ENCODE assay signal across 21 cellular contexts in the genomic region with DNA sequence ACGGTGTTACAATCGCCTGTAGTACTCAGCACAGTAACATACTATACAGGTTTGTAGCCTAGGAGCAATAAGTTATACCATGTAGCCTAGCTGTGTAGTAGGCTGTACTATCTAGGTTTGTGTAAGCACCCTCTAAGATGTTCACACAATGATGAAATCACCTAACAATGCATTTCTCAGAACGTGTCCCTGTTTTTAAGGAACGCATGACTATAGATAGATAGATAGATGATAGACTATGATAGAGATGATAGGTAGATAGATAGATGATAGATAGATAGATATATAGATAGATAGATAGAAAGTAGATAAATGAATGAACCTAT.
DNase-seq lines count a peak whose midpoint lies in the region; ATAC-seq and TF ChIP-seq lines count a peak whose summit lies in the region.
"Had no signal": no experiment of that assay in that cellular context is flagged by ENCODE, and none has a peak within 500 bp of the region (broad histone marks: within the 10 kb centered on the region; RNA-seq: fewer than 3 reads in every experiment).

No MANE protein-coding gene starts in this region.

- H3K9ac ChIP-seq in IMR-90 (ENCODE audit: low read depth, low read length) = no peak overlapping the region
- H3K9ac ChIP-seq: BLaER1 had no signal

- H2AFZ ChIP-seq in ACC112 (ENCODE audit: low read length, unreplicated experiment) = no peak overlapping the region
- no peak overlapping the region for H2AFZ ChIP-seq in IMR-90 (replicated peaks; ENCODE audit: low read length, poor library complexity)

- DNase-seq in IMR-90 (no peak), epithelial cell of prostate (ENCODE audit: low read depth, low spot score) (no peak), upper lobe of right lung (no peak), natural killer cell (no peak), NCI-H1105 (lab: John Stamatoyannopoulos, UW) (no peak)
- DNase-seq: CD4-positive, CD25-positive, alpha-beta regulatory T cell; DMS153; DND-41; Kasumi-1; NCI-H1092 treated with DMSO at 0.1 percent for 48 hours; NCI-H1436 treated with DMSO at 0.1 percent for 48 hours; NCI-H187 treated with DMSO at 0.1 percent for 48 hours; NCI-H446; NCI-H524 treated with DMSO at 0.1 percent for 48 hours; NCI-H774 had no signal

- no peaks in the 10 kb centered on the region for H3K36me3 ChIP-seq in ACC112 (ENCODE audit: insufficient read depth, low read length)
- no peaks in the 10 kb centered on the region for H3K36me3 ChIP-seq in IMR-90 (ENCODE audit: control insufficient read depth, insufficient read depth, low read length)
- H3K36me3 ChIP-seq in upper lobe of right lung = no peaks in the 10 kb centered on the region
- H3K36me3 ChIP-seq: BLaER1 had no signal

- H3K36me3 Mint-ChIP-seq in activated T-helper 17 cell treated with anti-CD3 and anti-CD28 coated beads, Interleukin-2, amount 50 U/mL, for 72 hours (ENCODE audit: low read depth) = no peaks in the 10 kb centered on the region
- H3K36me3 Mint-ChIP-seq in natural killer cell = no peaks in the 10 kb centered on the region

- POLR2A ChIA-PET in IMR-90 (lab: Charles Lee; ENCODE audit: unreplicated experiment) = no interaction called here

- ATAC-seq in IMR-90 (ENCODE audit: low read depth) (peak; percentile 71), upper lobe of right lung (no peak), natural killer cell (no peak), HG03460 (IDR thresholded peaks at IDR 0.05; ENCODE audit: unreplicated experiment) (no peak)
- peak; percentile 6 for ATAC-seq in activated T-helper 17 cell treated with anti-CD3 and anti-CD28 coated beads, Interleukin-2, amount 50 U/mL, for 72 hours (replicated peaks)
- ATAC-seq: HepG2, K562 had no signal

- no peaks in the 10 kb centered on the region; the same call in 1 of the 2 replicates for H3K9me1 ChIP-seq in IMR-90 (ENCODE audit: insufficient read depth, low read length)

- H3K4me3 Mint-ChIP-seq in activated T-helper 17 cell treated with anti-CD3 and anti-CD28 coated beads, Interleukin-2, amount 50 U/mL, for 72 hours = no peak overlapping the region
- no peak overlapping the region for H3K4me3 Mint-ChIP-seq in natural killer cell
- H3K4me3 Mint-ChIP-seq: CD4-positive, CD25-positive, alpha-beta regulatory T cell had no signal

- peak overlapping the region; percentile 94 for H2BK5ac ChIP-seq in IMR-90 (ENCODE audit: low read depth, low read length, poor library complexity, severe bottlenecking)

- peaks cover 4% of the 10 kb centered on the region for H3K9me3 Mint-ChIP-seq in activated T-helper 17 cell treated with anti-CD3 and anti-CD28 coated beads, Interleukin-2, amount 50 U/mL, for 72 hours
- H3K9me3 Mint-ChIP-seq in natural killer cell = no peaks in the 10 kb centered on the region

- no peak overlapping the region for H2BK15ac ChIP-seq in IMR-90 (ENCODE audit: low read depth, low read length)

- H4K20me1 ChIP-seq in IMR-90 (ENCODE audit: insufficient read depth, low read length) = no peaks in the 10 kb centered on the region; the same call in 1 of the 2 replicates
- H4K20me1 ChIP-seq: BLaER1 had no signal

- WGBS in IMR-90 (ENCODE audit: extremely low coverage in 2 of 2, insufficient read length in 1 of 2), 2 experiments = no CpG with 5 or more reads among the region's 4 CpGs

- H3K14ac ChIP-seq in IMR-90 (replicated peaks; ENCODE audit: low read depth, low read length) = peak overlapping the region; percentile 72; the same call in 1 of the 2 replicates

- no peak overlapping the region for H3K27ac Mint-ChIP-seq in activated T-helper 17 cell treated with anti-CD3 and anti-CD28 coated beads, Interleukin-2, amount 50 U/mL, for 72 hours
- H3K27ac Mint-ChIP-seq in natural killer cell = no peak overlapping the region

- no peaks in the 10 kb centered on the region for H3K79me1 ChIP-seq in IMR-90 (ENCODE audit: low read depth in 1 of 2, low read length in 2 of 2)

- no peaks in the 10 kb centered on the region for H3K27me3 Mint-ChIP-seq in activated T-helper 17 cell treated with anti-CD3 and anti-CD28 coated beads, Interleukin-2, amount 50 U/mL, for 72 hours
- H3K27me3 Mint-ChIP-seq in natural killer cell (ENCODE audit: low read depth in 2 of 2) = peaks cover 0 to 3% of the 10 kb centered on the region in 2 donors
- H3K27me3 Mint-ChIP-seq: CD4-positive, CD25-positive, alpha-beta regulatory T cell had no signal

- H2BK20ac ChIP-seq in IMR-90 (ENCODE audit: low read depth, low read length) = peak overlapping the region; percentile 94

- no peak overlapping the region; the same call in 1 of the 2 replicates for H3K4ac ChIP-seq in IMR-90 (ENCODE audit: low read depth, low read length)

- CTCF ChIA-PET in IMR-90 (lab: Yijun Ruan, JAX) = no interaction called here

- H3K4me1 Mint-ChIP-seq in activated T-helper 17 cell treated with anti-CD3 and anti-CD28 coated beads, Interleukin-2, amount 50 U/mL, for 72 hours = peaks cover 5% of the 10 kb centered on the region
- H3K4me1 Mint-ChIP-seq in natural killer cell = no peaks in the 10 kb centered on the region

- H3K23ac ChIP-seq in IMR-90 (ENCODE audit: low read depth, low read length) = peak overlapping the region; percentile 33; the same call in 1 of the 2 replicates

- H2AK5ac ChIP-seq in IMR-90 (ENCODE audit: low read depth, low read length) = no peak overlapping the region

- no peak for TF ChIP-seq RAD21 in IMR-90 (IDR thresholded peaks at IDR 0.05; ENCODE audit: low read length)

- peak overlapping the region; percentile 56; the same call in 1 of the 2 replicates for H3K4me2 ChIP-seq in IMR-90 (ENCODE audit: low read depth, low read length)
- H3K4me2 ChIP-seq: BLaER1 had no signal

- peak overlapping the region; percentile 54; the same call in 1 of the 2 replicates for H3K56ac ChIP-seq in IMR-90 (ENCODE audit: extremely low read depth, insufficient read depth, low read length)

- H3K27ac ChIP-seq in ACC112 (ENCODE audit: low read depth, low read length) = peak overlapping the region; percentile 23; the same call in 1 of the 2 replicates
- no peak overlapping the region; the same call in 1 of the 2 replicates for H3K27ac ChIP-seq in IMR-90 (ENCODE audit: insufficient read depth, low read length)
- peak overlapping the region; percentile 36 for H3K27ac ChIP-seq in epithelial cell of prostate
- no peak overlapping the region for H3K27ac ChIP-seq in upper lobe of right lung
- H3K27ac ChIP-seq: BLaER1 had no signal

- H3K27me3 ChIP-seq in ACC112 (ENCODE audit: insufficient read depth, low read length) (no peaks in the 10 kb centered on the region), IMR-90 (ENCODE audit: control insufficient read depth, insufficient read depth, low read length) (no peaks in the 10 kb centered on the region), upper lobe of right lung (no peaks in the 10 kb centered on the region)
- H3K27me3 ChIP-seq: BLaER1 had no signal

- no peaks in the 10 kb centered on the region for H3K9me3 ChIP-seq in IMR-90 (ENCODE audit: control insufficient read depth, insufficient read depth, low read length)
- no peaks in the 10 kb centered on the region for H3K9me3 ChIP-seq in upper lobe of right lung
- H3K9me3 ChIP-seq: BLaER1 had no signal

- in situ Hi-C loops in IMR-90 (cut with MboI; ENCODE audit: low sequenced_read_pairs) = no loop called here

- peak overlapping the region; percentile 31; the same call in 1 of the 2 replicates for H3K18ac ChIP-seq in IMR-90 (ENCODE audit: low read depth, low read length)

- no peaks in the 10 kb centered on the region for H3K79me2 ChIP-seq in ACC112 (ENCODE audit: control insufficient read depth, insufficient read depth, low read length, unreplicated experiment)

- BruUV-seq in IMR-90 (replicated peaks; lab: Mats Ljungman, UMichigan) = no TSS peak

- H4K8ac ChIP-seq in IMR-90 (ENCODE audit: low read depth in 2 of 2, low read length in 2 of 2) = peak overlapping the region; percentile 49 to 72; a peak in 3 of 4 replicates

- peak overlapping the region; percentile 95 for H2BK120ac ChIP-seq in IMR-90 (ENCODE audit: low read depth, low read length)

- no peak overlapping the region for H4K5ac ChIP-seq in IMR-90 (ENCODE audit: low read depth, low read length)

- no peak for TF ChIP-seq POLR2A in IMR-90 (IDR thresholded peaks at IDR 0.05; ENCODE audit: low read depth, low read length)

- H3K4me3 ChIP-seq in ACC112 (ENCODE audit: low read depth, low read length) (no peak overlapping the region), IMR-90 (ENCODE audit: insufficient read depth, low read depth, low read length) (no peak overlapping the region), upper lobe of right lung (no peak overlapping the region)
- H3K4me3 ChIP-seq: BLaER1, K562 had no signal

- H2AK9ac ChIP-seq in IMR-90 (replicated peaks; ENCODE audit: low read depth, low read length, poor library complexity) = no peak overlapping the region

- intact Hi-C loops in IMR-90 (cut with micrococcal nuclease) = loop anchor here (1.0 kb wide), 1 partner anchor 108 kb away; no protein-coding TSS in a partner anchor
- intact Hi-C loops in upper lobe of right lung (cut with DNase I) = no loop called here
- intact Hi-C loops in natural killer cell (cut with micrococcal nuclease) = no loop called here

- TF ChIP-seq CTCF in IMR-90 (conservative IDR thresholded peaks at IDR 0.05; ENCODE audit: low read depth, low read length) = no peak
- no peak for TF ChIP-seq CTCF in upper lobe of right lung (IDR thresholded peaks at IDR 0.05)
- TF ChIP-seq CTCF in natural killer cell (IDR thresholded peaks at IDR 0.05) = no peak

- H3K4me1 ChIP-seq in ACC112 (ENCODE audit: control insufficient read depth, insufficient read depth, low read length, unreplicated experiment) (peaks cover 23% of the 10 kb centered on the region), IMR-90 (ENCODE audit: control insufficient read depth, insufficient read depth, low read length) (peaks cover 8% of the 10 kb centered on the region), upper lobe of right lung (no peaks in the 10 kb centered on the region)

- dilution Hi-C loops in IMR-90 (cut with HindIII; ENCODE audit: low sequenced_read_pairs, unreplicated experiment) = no loop called here

- peak overlapping the region; percentile 1 for H4K91ac ChIP-seq in IMR-90 (ENCODE audit: insufficient read depth, low read depth, low read length)

TF ChIP-seq in IMR-90, 13 proteins besides CTCF, POLR2A, EP300 and RAD21:
- peak; percentile 69 for TF ChIP-seq CEBPB (IDR thresholded peaks at IDR 0.05; ENCODE audit: low read depth, low read length)
- no peak; the same call in 1 of the 2 replicates for TF ChIP-seq FOS (IDR thresholded peaks at IDR 0.05; ENCODE audit: low read depth, low read length)
TF ChIP-seq in IMR-90: peak in this region for 1.

Comparison
In these comparisons a context has a peak if more than half of its experiments do, and no peak if none do; other contexts are left out.
1. H3K27ac ChIP-seq: peak in ACC112 (single experiment) and epithelial cell of prostate (single experiment); none in IMR-90 (single experiment) and upper lobe of right lung (single experiment).
2. ATAC-seq: peak in IMR-90 (single experiment) and activated T-helper 17 cell treated with anti-CD3 and anti-CD28 coated beads, Interleukin-2, amount 50 U/mL, for 72 hours (single experiment); none in upper lobe of right lung (single experiment), natural killer cell (0 of 3) and HG03460 (single experiment).